Comparison of ENCODE assay signal across 9 cellular contexts in the genomic region with DNA sequence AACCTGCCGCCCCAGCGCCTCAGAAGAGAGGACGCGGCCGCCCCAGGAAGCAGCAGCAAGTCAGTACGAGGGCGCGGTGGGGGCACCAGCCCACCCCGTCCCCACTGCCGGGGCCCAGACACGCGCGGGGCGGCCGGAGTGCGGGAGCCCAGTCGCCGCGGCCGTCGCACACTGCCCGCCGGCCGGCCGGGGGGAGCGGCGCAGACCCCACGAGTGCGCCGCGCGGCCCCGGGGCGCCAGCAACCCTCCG. TPM values are rescaled to one million over a fixed set of nuclear protein-coding genes. Genes with fewer than 3 reads are reported as not detected.
DNase-seq lines count a peak whose midpoint lies in the region; ATAC-seq and TF ChIP-seq lines count a peak whose summit lies in the region.
"Had no signal": no experiment of that assay in that cellular context is flagged by ENCODE, and none has a peak within 500 bp of the region (broad histone marks: within the 10 kb centered on the region; RNA-seq: fewer than 3 reads in every experiment).

No MANE protein-coding gene starts in this region.

- H2BK120ac ChIP-seq in neuronal stem cell (ENCODE audit: low read depth, low read length): peak overlapping the region; percentile 94

- peak overlapping the region; percentile 100 for H3K4ac ChIP-seq in neuronal stem cell (ENCODE audit: low read length)

- TF ChIP-seq POLR2A in Peyer's patch (IDR thresholded peaks at IDR 0.05): no peak

- peaks cover 0 to 19% (median 0%) of the 10 kb centered on the region in 4 donors for H3K4me1 ChIP-seq in Peyer's patch
- H3K4me1 ChIP-seq in neuronal stem cell (ENCODE audit: control insufficient read depth in 2 of 2, insufficient read depth in 1 of 2, low read depth in 1 of 2, low read length in 2 of 2): peaks cover 5 to 17% of the 10 kb centered on the region in 2 donors

- H2BK5ac ChIP-seq in neuronal stem cell (ENCODE audit: low read length): peak overlapping the region; percentile 100

- H4K8ac ChIP-seq in neuronal stem cell (ENCODE audit: low read depth, low read length): peak overlapping the region; percentile 43

- peak overlapping the region; percentile 99 for H3K23ac ChIP-seq in neuronal stem cell (ENCODE audit: low read depth, low read length, poor library complexity)

- H3K79me1 ChIP-seq in neuronal stem cell (ENCODE audit: low read depth, low read length): peaks cover 5% of the 10 kb centered on the region

- H3K27me3 ChIP-seq in Peyer's patch (peaks cover 0 to 16% of the 10 kb centered on the region in 2 donors), neuronal stem cell (ENCODE audit: control insufficient read depth in 3 of 3, insufficient read depth in 3 of 3, low read depth in 1 of 3, low read length in 3 of 3) (no peaks in the 10 kb centered on the region)

- no peak for ATAC-seq in GM18517 (IDR thresholded peaks at IDR 0.05; ENCODE audit: unreplicated experiment)
- no peak for ATAC-seq in HG03521 (IDR thresholded peaks at IDR 0.05; ENCODE audit: unreplicated experiment)

- H3K14ac ChIP-seq in neuronal stem cell (ENCODE audit: low read length): peak overlapping the region; percentile 99

- H3K36me3 ChIP-seq in Peyer's patch (no peaks in the 10 kb centered on the region), neuronal stem cell (replicated peaks in 1 of 2; ENCODE audit: control insufficient read depth in 2 of 2, insufficient read depth in 2 of 2, low read length in 2 of 2) (peaks cover 0 to 20% of the 10 kb centered on the region in 2 donors)

- WGBS in neuronal stem cell (ENCODE audit: extremely low coverage in 2 of 2, insufficient read length in 2 of 2, insufficient replicate concordance in 1 of 2), 2 donors: no CpG with 5 or more reads among the region's 35 CpGs

- peak overlapping the region; percentile 97 for H2AK5ac ChIP-seq in neuronal stem cell (ENCODE audit: low read depth, low read length)

- H2BK12ac ChIP-seq in neuronal stem cell (ENCODE audit: low read length): peak overlapping the region; percentile 73

- H3K4me3 ChIP-seq in AG10803 (ENCODE audit: low read length) (peak overlapping the region; percentile 84), Peyer's patch (peak overlapping the region; percentile 34 to 79 (median 58)), fibroblast of mammary gland (ENCODE audit: control insufficient read depth, low read depth, low read length) (peak overlapping the region; percentile 89), neuronal stem cell (ENCODE audit: low read length in 2 of 2) (peak overlapping the region; percentile 58 to 99)

- DNase-seq in AG10803 (ENCODE audit: low read depth) (no peak), Peyer's patch (no peak), fibroblast of mammary gland (ENCODE audit: low read depth) (no peak), neuronal stem cell (ENCODE audit: low spot score) (no peak), AML-193 (lab: John Stamatoyannopoulos, UW) (no peak)
- DNase-seq in stimulated activated CD4-positive, alpha-beta T cell treated with anti-CD3 and anti-CD28 coated beads, Interleukin-2, amount 100 ng/mL, for 48 hours: no peak

- TF ChIP-seq CTCF in AG10803 (conservative IDR thresholded peaks at IDR 0.05; ENCODE audit: low read length): no peak
- TF ChIP-seq CTCF in Peyer's patch (IDR thresholded peaks at IDR 0.05): no peak
- TF ChIP-seq CTCF in fibroblast of mammary gland (conservative IDR thresholded peaks at IDR 0.05; ENCODE audit: control insufficient read depth, insufficient read depth, low read depth, low read length): no peak

- peak overlapping the region; percentile 87 for H2AFZ ChIP-seq in neuronal stem cell (ENCODE audit: low read length)

- H4K91ac ChIP-seq in neuronal stem cell (ENCODE audit: low read depth, low read length, poor library complexity): peak overlapping the region; percentile 97

- H3K18ac ChIP-seq in neuronal stem cell (ENCODE audit: low read length): peak overlapping the region; percentile 99

- H2BK15ac ChIP-seq in neuronal stem cell (ENCODE audit: low read length): peak overlapping the region; percentile 99

- H3K27ac ChIP-seq in Peyer's patch: peak overlapping the region in 2 of 4 donors; percentile 55 to 59
- H3K27ac ChIP-seq in neuronal stem cell (replicated peaks; ENCODE audit: low read length): peak overlapping the region; percentile 99

- H3K9me3 ChIP-seq in Peyer's patch: no peaks in the 10 kb centered on the region
- peaks cover 0 to under 1% of the 10 kb centered on the region in 2 donors for H3K9me3 ChIP-seq in neuronal stem cell (replicated peaks in 1 of 2; ENCODE audit: control insufficient read depth in 2 of 2, insufficient read depth in 1 of 2, low read depth in 1 of 2, low read length in 2 of 2)

- H3K4me2 ChIP-seq in neuronal stem cell (ENCODE audit: insufficient read depth, low read length, poor library complexity, severe bottlenecking): peak overlapping the region; percentile 99

- H3K9ac ChIP-seq in neuronal stem cell (ENCODE audit: low read depth, low read length, poor library complexity): peak overlapping the region; percentile 100

RNA-seq across cellular contexts. Expression of a gene that starts 1.0 kb away (rescaled TPM):
- total RNA-seq in Peyer's patch: 1 to 10 TPM; 1.7 to 6.8 (median 4.2) TPM
- 240 TPM for polyA plus RNA-seq in neuronal stem cell (2013, experiment 1 of 2)
- polyA plus RNA-seq in neuronal stem cell (2013, experiment 2 of 2): 242 TPM
- total RNA-seq: activated B cell treated with CpG ODN at 0.5 μM for 24 hours had no signal
